Comparison of ENCODE assay signal across 11 cellular contexts in the genomic region with DNA sequence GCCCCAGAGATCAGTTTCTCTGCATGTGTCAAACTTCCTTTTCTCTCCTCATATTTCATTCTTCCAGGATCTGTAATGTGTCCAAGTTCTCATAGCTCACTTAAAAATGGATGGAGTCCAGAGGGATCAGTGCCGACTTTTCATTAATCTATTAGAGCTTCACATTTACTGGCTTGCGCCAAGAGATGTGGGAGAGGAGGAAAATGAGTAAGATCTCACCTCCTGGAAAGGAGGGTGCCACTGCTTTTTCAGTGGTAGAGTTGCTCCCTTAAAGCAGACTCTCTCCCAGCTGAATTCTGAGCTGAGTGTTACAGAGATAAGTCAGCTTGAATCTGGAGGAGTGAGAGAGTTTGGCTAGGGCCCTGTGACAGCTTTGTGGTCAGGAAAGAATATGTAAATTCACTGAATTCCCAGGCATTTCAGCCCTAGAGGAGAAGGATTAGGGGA.
DNase-seq lines count a peak whose midpoint lies in the region; ATAC-seq and TF ChIP-seq lines count a peak whose summit lies in the region.
"Had no signal": no experiment of that assay in that cellular context is flagged by ENCODE, and none has a peak within 500 bp of the region (broad histone marks: within the 10 kb centered on the region; RNA-seq: fewer than 3 reads in every experiment).

No MANE protein-coding gene starts in this region.

- DNase-seq in A673 (ENCODE audit: low spot score) (peak; percentile 65), LHCN-M2 (ENCODE audit: low read depth) (peak; percentile 89), endothelial cell (ENCODE audit: low spot score) (no peak), lower lobe of right lung (no peak), MM.1S (no peak), GF-D8 (lab: John Stamatoyannopoulos, UW) (no peak)
- DNase-seq: activated naive CD8-positive, alpha-beta T cell treated with anti-CD3 and anti-CD28 coated beads, Interleukin-2, amount 10 ng/mL, durations not matched to agents 7 days and 5 days; Karpas-422 had no signal

- no peaks in the 10 kb centered on the region for H3K36me3 ChIP-seq in A673 (ENCODE audit: insufficient read depth, low read length, poor library complexity, severe bottlenecking)
- H3K36me3 ChIP-seq in lower lobe of right lung: no peaks in the 10 kb centered on the region
- no peaks in the 10 kb centered on the region for H3K36me3 ChIP-seq in MM.1S (replicated peaks; ENCODE audit: insufficient read depth, low read length)
- H3K36me3 ChIP-seq: BLaER1 had no signal

- H4K20me1 ChIP-seq in MM.1S (ENCODE audit: insufficient read depth, low read length): no peaks in the 10 kb centered on the region
- H4K20me1 ChIP-seq: BLaER1 had no signal

- no peaks in the 10 kb centered on the region; the same call in 1 of the 2 replicates for H3F3A ChIP-seq in MM.1S (ENCODE audit: insufficient read depth, low read length)

- TF ChIP-seq CTCF in A673 (conservative IDR thresholded peaks at IDR 0.05; ENCODE audit: low read depth, low read length) (no peak), endothelial cell (IDR thresholded peaks at IDR 0.05; ENCODE audit: unreplicated experiment) (no peak), lower lobe of right lung (IDR thresholded peaks at IDR 0.05) (no peak), MM.1S (IDR thresholded peaks at IDR 0.05; ENCODE audit: low read length) (no peak)

- H2AFZ ChIP-seq in MM.1S (ENCODE audit: low read length): no peak overlapping the region

- CTCF ChIA-PET in A673 (lab: Charles Lee): no interaction called here

- no peak overlapping the region for H3K4me3 Mint-ChIP-seq in endothelial cell (ENCODE audit: unreplicated experiment)
- H3K4me3 Mint-ChIP-seq: activated naive CD8-positive, alpha-beta T cell treated with anti-CD3 and anti-CD28 coated beads, Interleukin-2, amount 10 ng/mL, durations not matched to agents 7 days and 5 days had no signal

- peaks cover 2% of the 10 kb centered on the region for H3K27me3 Mint-ChIP-seq in endothelial cell (ENCODE audit: unreplicated experiment)

- H3K9me3 ChIP-seq in A673 (ENCODE audit: low read depth, low read length, poor library complexity, severe bottlenecking): no peaks in the 10 kb centered on the region
- H3K9me3 ChIP-seq in lower lobe of right lung: no peaks in the 10 kb centered on the region
- no peaks in the 10 kb centered on the region for H3K9me3 ChIP-seq in MM.1S (replicated peaks; ENCODE audit: insufficient read depth, low read length)
- H3K9me3 ChIP-seq: BLaER1 had no signal

- intact Hi-C loops in A673 (cut with micrococcal nuclease; ENCODE audit: unreplicated experiment): no loop called here
- intact Hi-C loops in lower lobe of right lung (cut with DNase I): no loop called here

- no peaks in the 10 kb centered on the region for H3K9me3 Mint-ChIP-seq in endothelial cell (ENCODE audit: unreplicated experiment)
- H3K9me3 Mint-ChIP-seq: activated naive CD8-positive, alpha-beta T cell treated with anti-CD3 and anti-CD28 coated beads, Interleukin-2, amount 10 ng/mL, durations not matched to agents 7 days and 5 days had no signal

- POLR2A ChIA-PET in A673 (lab: Charles Lee; ENCODE audit: low non-redundant PET): interaction anchor here (0.5 kb wide), 1 partner anchor 748 kb away, joined by 4 read pairs; no protein-coding TSS in a partner anchor

- peaks cover 53% of the 10 kb centered on the region for H3K4me1 Mint-ChIP-seq in endothelial cell (ENCODE audit: unreplicated experiment)
- H3K4me1 Mint-ChIP-seq: activated naive CD8-positive, alpha-beta T cell treated with anti-CD3 and anti-CD28 coated beads, Interleukin-2, amount 10 ng/mL, durations not matched to agents 7 days and 5 days had no signal

- no TSS peak for BruUV-seq in A673 (replicated peaks; lab: Mats Ljungman, UMichigan)

- H3K4me1 ChIP-seq in A673 (ENCODE audit: insufficient read depth, low read length, poor library complexity, severe bottlenecking): peaks cover 53% of the 10 kb centered on the region
- peaks cover 31% of the 10 kb centered on the region for H3K4me1 ChIP-seq in lower lobe of right lung
- no peaks in the 10 kb centered on the region for H3K4me1 ChIP-seq in MM.1S (ENCODE audit: low read length)
- H3K4me1 ChIP-seq: BLaER1 had no signal

- H3K9ac ChIP-seq in MM.1S (ENCODE audit: low read length): no peak overlapping the region
- H3K9ac ChIP-seq: BLaER1 had no signal

- peak overlapping the region; percentile 49 for H3K27ac Mint-ChIP-seq in endothelial cell (ENCODE audit: unreplicated experiment)
- H3K27ac Mint-ChIP-seq: activated naive CD8-positive, alpha-beta T cell treated with anti-CD3 and anti-CD28 coated beads, Interleukin-2, amount 10 ng/mL, durations not matched to agents 7 days and 5 days had no signal

- ATAC-seq in lower lobe of right lung (peak; percentile 73 to 78), HG03196 (IDR thresholded peaks at IDR 0.05; ENCODE audit: unreplicated experiment) (no peak), HG03342 (IDR thresholded peaks at IDR 0.05; ENCODE audit: unreplicated experiment) (no peak)

- H3K36me3 Mint-ChIP-seq in endothelial cell (ENCODE audit: low read depth, unreplicated experiment): peaks cover 2% of the 10 kb centered on the region
- H3K36me3 Mint-ChIP-seq: activated naive CD8-positive, alpha-beta T cell treated with anti-CD3 and anti-CD28 coated beads, Interleukin-2, amount 10 ng/mL, durations not matched to agents 7 days and 5 days had no signal

- H3K4me3 ChIP-seq in A673 (ENCODE audit: low read depth, low read length, poor library complexity, severe bottlenecking) (no peak overlapping the region), lower lobe of right lung (no peak overlapping the region), MM.1S (ENCODE audit: low read length) (no peak overlapping the region)
- H3K4me3 ChIP-seq: BLaER1 had no signal

- H3K79me2 ChIP-seq in MM.1S (ENCODE audit: low read length): no peaks in the 10 kb centered on the region

- H3K27me3 ChIP-seq in A673 (replicated peaks; ENCODE audit: insufficient read depth, low read depth, low read length, poor library complexity) (no peaks in the 10 kb centered on the region), lower lobe of right lung (ENCODE audit: low read depth) (no peaks in the 10 kb centered on the region), MM.1S (replicated peaks; ENCODE audit: insufficient read depth, low read length) (no peaks in the 10 kb centered on the region)
- H3K27me3 ChIP-seq: BLaER1 had no signal

- H3K27ac ChIP-seq in A673 (ENCODE audit: low read depth, low read length, poor library complexity, severe bottlenecking) (peak overlapping the region; percentile 31), lower lobe of right lung (no peak overlapping the region), MM.1S (ENCODE audit: low read length) (no peak overlapping the region)
- H3K27ac ChIP-seq: BLaER1 had no signal

- H3K9me2 ChIP-seq in MM.1S (replicated peaks; ENCODE audit: insufficient read depth, low read length): no peaks in the 10 kb centered on the region

- H3K4me2 ChIP-seq in MM.1S (ENCODE audit: low read depth, low read length): no peak overlapping the region
- H3K4me2 ChIP-seq: BLaER1 had no signal

Comparison
In these comparisons a context has a peak if more than half of its experiments do, and no peak if none do; other contexts are left out.
1. DNase-seq: peak in A673 (single experiment) and LHCN-M2 (single experiment); none in endothelial cell (single experiment), lower lobe of right lung (single experiment), MM.1S (single experiment) and GF-D8 (single experiment).
2. ATAC-seq: peak in lower lobe of right lung (2 of 2); none in HG03196 (single experiment) and HG03342 (single experiment).